20 cellular contexts compared by ENCODE assay signal in the genomic region with DNA sequence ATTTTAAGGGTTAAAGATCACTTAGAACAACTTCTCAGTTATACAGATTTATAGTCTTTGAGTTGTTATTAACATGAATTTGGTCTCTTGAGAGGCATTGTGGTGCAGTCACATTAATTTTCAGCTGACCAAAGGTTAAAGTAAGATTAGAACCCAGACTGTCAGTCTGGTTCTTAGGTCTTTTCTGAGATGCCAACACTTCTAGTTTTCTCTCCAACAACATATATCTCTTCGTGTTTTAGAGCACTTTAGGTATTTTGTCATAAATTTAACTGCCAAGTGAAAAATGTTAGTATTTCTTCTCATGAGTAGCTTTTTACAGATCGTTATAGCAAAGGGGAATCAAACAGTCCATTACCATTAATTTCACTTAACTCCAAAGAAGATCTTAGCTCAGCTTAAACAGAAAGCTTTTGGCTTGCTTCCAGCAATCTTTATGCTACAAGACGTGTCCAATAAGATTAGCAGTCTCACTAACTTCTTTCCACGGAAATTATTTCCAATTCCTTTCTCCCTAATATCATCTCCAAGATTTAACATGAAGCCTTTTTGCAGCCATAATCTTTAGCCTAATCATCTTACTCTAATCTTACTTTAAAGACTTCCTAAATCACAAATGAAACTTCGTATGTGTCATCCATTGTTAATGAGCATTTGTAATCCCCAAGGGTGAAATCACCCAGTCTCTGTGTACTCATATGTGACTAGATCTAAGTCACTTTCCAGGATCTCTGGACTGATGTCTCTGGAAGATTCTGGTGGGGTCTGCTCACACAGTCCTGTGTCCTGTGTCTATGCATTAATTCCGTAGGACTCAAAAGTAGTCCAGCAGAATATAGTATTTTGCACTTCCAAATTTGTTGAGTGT. TPM values are rescaled to one million over a fixed set of nuclear protein-coding genes. Genes with fewer than 3 reads are reported as not detected.
DNase-seq lines count a peak whose midpoint lies in the region; ATAC-seq and TF ChIP-seq lines count a peak whose summit lies in the region.
"Had no signal": no experiment of that assay in that cellular context is flagged by ENCODE, and none has a peak within 500 bp of the region (broad histone marks: within the 10 kb centered on the region; RNA-seq: fewer than 3 reads in every experiment).

No MANE protein-coding gene starts in this region.

- peak overlapping the region in 1 of 3 donors; percentile 7 for H3K27ac Mint-ChIP-seq in IgD-negative memory B cell
- H3K27ac Mint-ChIP-seq: activated naive CD4-positive, alpha-beta T cell treated with anti-CD3 and anti-CD28 coated beads, Interleukin-2, amount 50 U/mL, for 72 hours; CD4-positive, alpha-beta memory T cell; memory B cell had no signal

- H3K4me1 Mint-ChIP-seq in IgD-negative memory B cell = peaks cover 45 to 55% (median 54%) of the 10 kb centered on the region in 3 donors

- H3K27me3 ChIP-seq in WERI-Rb-1 (ENCODE audit: insufficient read depth, low read depth, severe bottlenecking) (peaks cover 69% of the 10 kb centered on the region), foreskin keratinocyte (no peaks in the 10 kb centered on the region), tibial nerve (no peaks in the 10 kb centered on the region)
- H3K27me3 ChIP-seq: dorsolateral prefrontal cortex had no signal

- peaks cover 0 to 10% (median 0%) of the 10 kb centered on the region in 3 donors for H3K9me3 Mint-ChIP-seq in IgD-negative memory B cell
- H3K9me3 Mint-ChIP-seq: activated naive CD4-positive, alpha-beta T cell treated with anti-CD3 and anti-CD28 coated beads, Interleukin-2, amount 50 U/mL, for 72 hours; CD4-positive, alpha-beta memory T cell had no signal

- peak; percentile 6 for DNase-seq in A172 (ENCODE audit: low spot score)
- DNase-seq in WERI-Rb-1 = peak; percentile 32
- peak in 1 of 2 donors; percentile 38 for DNase-seq in foreskin keratinocyte
- no peak for DNase-seq in tibial nerve (ENCODE audit: low spot score in 2 of 2)
- DNase-seq in NCI-H1092 treated with DMSO at 0.1 percent for 48 hours (lab: John Stamatoyannopoulos, UW) = no peak
- DNase-seq: activated CD4-positive, alpha-beta T cell treated with anti-CD3 and anti-CD28 coated beads, Interleukin-2, amount 50 U/mL, for 1 hour; CD4-positive, alpha-beta memory T cell; DMS79; dorsolateral prefrontal cortex; kidney; NCI-H146; NCI-H345; psoas muscle; stimulated activated naive CD4-positive, alpha-beta T cell had no signal

- no peaks in the 10 kb centered on the region for H3K27me3 Mint-ChIP-seq in IgD-negative memory B cell
- H3K27me3 Mint-ChIP-seq: memory B cell had no signal

- no peaks in the 10 kb centered on the region for H3K4me1 ChIP-seq in foreskin keratinocyte
- H3K4me1 ChIP-seq in tibial nerve = peaks cover 0 to 22% (median 5%) of the 10 kb centered on the region in 4 donors
- H3K4me1 ChIP-seq: psoas muscle had no signal

- TF ChIP-seq CTCF in WERI-Rb-1 (IDR thresholded peaks at IDR 0.05; ENCODE audit: low read depth, low read length) (no peak), foreskin keratinocyte (conservative IDR thresholded peaks at IDR 0.05) (no peak), tibial nerve (IDR thresholded peaks at IDR 0.05) (no peak)

- TF ChIP-seq EP300 in tibial nerve (IDR thresholded peaks at IDR 0.05) = no peak

- ATAC-seq in foreskin keratinocyte (peak; percentile 78), HG02763 (IDR thresholded peaks at IDR 0.05; ENCODE audit: unreplicated experiment) (no peak), GM21367 (IDR thresholded peaks at IDR 0.05; ENCODE audit: unreplicated experiment) (no peak)
- ATAC-seq: activated naive CD4-positive, alpha-beta T cell treated with anti-CD3 and anti-CD28 coated beads, Interleukin-2, amount 50 U/mL, for 72 hours; psoas muscle had no signal

- no peak overlapping the region for H3K27ac ChIP-seq in WERI-Rb-1
- H3K27ac ChIP-seq in foreskin keratinocyte = no peak overlapping the region
- H3K27ac ChIP-seq in tibial nerve = no peak overlapping the region
- H3K27ac ChIP-seq: dorsolateral prefrontal cortex, psoas muscle had no signal

- no peak for TF ChIP-seq POLR2A in tibial nerve (IDR thresholded peaks at IDR 0.05)

- H3K36me3 ChIP-seq in WERI-Rb-1 (no peaks in the 10 kb centered on the region), tibial nerve (no peaks in the 10 kb centered on the region)
- H3K36me3 ChIP-seq: HAP-1 had no signal

- H3K4me3 Mint-ChIP-seq in IgD-negative memory B cell = peak overlapping the region in 3 of 4 donors; percentile 5 to 40 (median 14)
- H3K4me3 Mint-ChIP-seq: CD4-positive, alpha-beta memory T cell; memory B cell had no signal

- H3K4me3 ChIP-seq in WERI-Rb-1 (ENCODE audit: low read depth, low read length) (no peak overlapping the region), tibial nerve (no peak overlapping the region)
- H3K4me3 ChIP-seq: dorsolateral prefrontal cortex, HAP-1, psoas muscle had no signal

- 53 to 62% methylated on average over 6 of the region's 6 CpGs for WGBS in tibial nerve, 2 donors

- no peaks in the 10 kb centered on the region for H3K36me3 Mint-ChIP-seq in IgD-negative memory B cell
- H3K36me3 Mint-ChIP-seq: activated naive CD4-positive, alpha-beta T cell treated with anti-CD3 and anti-CD28 coated beads, Interleukin-2, amount 50 U/mL, for 72 hours; CD4-positive, alpha-beta memory T cell had no signal

- no peaks in the 10 kb centered on the region for H3K9me3 ChIP-seq in WERI-Rb-1 (ENCODE audit: severe bottlenecking)
- H3K9me3 ChIP-seq in tibial nerve = no peaks in the 10 kb centered on the region
- H3K9me3 ChIP-seq: HAP-1, psoas muscle had no signal

RNA-seq across cellular contexts. Expression of a gene that starts 38.7 kb away (rescaled TPM):
- total RNA-seq in A172 (2014; rRNA removed; shearing (Covaris generic)) = 18.5 and 27.5 TPM in 2 replicates
- polyA plus RNA-seq in IgD-negative memory B cell (9.0 TPM), foreskin keratinocyte (1.4 and 2.5 TPM in 2 replicates)
- total RNA-seq in foreskin keratinocyte (1.6 and 4.0 TPM in 2 replicates), tibial nerve (10 to 100 TPM in 1 of 4 donors, 1 to 10 TPM in 3; 4.6 to 13.3 (median 6.6) TPM)
- total RNA-seq: CD4-positive, alpha-beta memory T cell had no signal
- polyA plus RNA-seq: CD4-positive, alpha-beta memory T cell had no signal

Comparison
In these comparisons a context has a peak if more than half of its experiments do, and no peak if none do; other contexts are left out.
1. DNase-seq: peak in A172 (single experiment) and WERI-Rb-1 (single experiment); none in tibial nerve (0 of 2) and NCI-H1092 treated with DMSO at 0.1 percent for 48 hours (single experiment).